ENCODE assay signal across 8 cellular contexts in the genomic region with DNA sequence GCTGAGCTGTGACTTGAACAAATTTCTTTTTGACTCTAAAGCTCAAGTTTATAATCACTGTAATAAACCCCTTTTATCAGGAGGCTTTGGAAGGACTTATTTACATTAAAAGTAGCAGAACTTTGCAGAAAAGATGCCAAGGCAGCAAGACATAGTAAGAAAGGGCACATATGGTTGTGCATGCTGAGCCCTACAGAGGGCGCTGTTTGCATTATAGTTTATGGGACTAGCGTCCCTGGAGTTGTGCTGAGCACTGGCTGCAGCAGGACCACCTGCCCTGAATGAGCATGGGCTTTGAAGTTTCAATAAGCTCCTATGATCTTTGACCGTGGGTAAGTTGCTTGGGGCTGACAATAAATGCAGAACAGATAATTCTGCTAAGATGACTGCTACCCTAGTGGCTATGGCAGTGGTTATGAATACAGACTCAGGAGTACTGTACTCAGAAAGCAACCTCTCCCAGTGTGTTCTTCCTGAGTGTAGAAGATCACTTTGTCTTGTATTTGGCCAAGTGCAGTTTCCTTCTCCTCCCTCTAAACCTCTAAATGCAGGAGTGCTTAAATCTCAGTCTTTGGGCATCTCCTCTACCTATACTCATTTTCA. TPM values are rescaled to one million over a fixed set of nuclear protein-coding genes. Genes with fewer than 3 reads are reported as not detected.
DNase-seq lines count a peak whose midpoint lies in the region; ATAC-seq and TF ChIP-seq lines count a peak whose summit lies in the region.

No MANE protein-coding gene starts in this region.

- DNase-seq in CD1c-positive myeloid dendritic cell (ENCODE audit: extremely low spot score): peak; percentile 30
- no peak for DNase-seq in epithelial cell of proximal tubule (ENCODE audit: low read depth)
- peak; percentile 60 for DNase-seq in stimulated activated CD8-positive, alpha-beta memory T cell treated with anti-CD3 and anti-CD28 coated beads, Interleukin-4, amount 100 ng/mL, for 48 hours
- DNase-seq in left lobe of liver (ENCODE audit: low spot score): no peak
- no peak for DNase-seq in globus pallidus (ENCODE audit: low spot score)
- no peak for DNase-seq in naive thymus-derived CD8-positive, alpha-beta T cell

- H3K4me3 ChIP-seq in OCI-LY1 (ENCODE audit: low read depth, low read length, poor library complexity, severe bottlenecking): no peak overlapping the region
- H3K4me3 ChIP-seq in epithelial cell of proximal tubule (ENCODE audit: low read depth, low read length): no peak overlapping the region

- H3K9me2 ChIP-seq in OCI-LY1 (ENCODE audit: low read depth, low read length): no peaks in the 10 kb centered on the region

- H3K27ac ChIP-seq in OCI-LY1 (ENCODE audit: low read depth, low read length, poor library complexity, severe bottlenecking): no peak overlapping the region

- H3K9me3 ChIP-seq in OCI-LY1 (ENCODE audit: low read length): no peaks in the 10 kb centered on the region

- H3K4me2 ChIP-seq in OCI-LY1 (ENCODE audit: low read length): no peak overlapping the region

- H3K4me1 Mint-ChIP-seq in naive thymus-derived CD8-positive, alpha-beta T cell: no peaks in the 10 kb centered on the region

- peak overlapping the region in 1 of 10 donors; percentile 19 for H3K27ac Mint-ChIP-seq in naive thymus-derived CD8-positive, alpha-beta T cell

- no peaks in the 10 kb centered on the region for H3K79me2 ChIP-seq in OCI-LY1 (ENCODE audit: insufficient read depth, low read length)

- POLR2A ChIA-PET in naive thymus-derived CD8-positive, alpha-beta T cell (lab: Charles Lee): no interaction called here

- H3K9ac ChIP-seq in OCI-LY1 (ENCODE audit: low read length): no peak overlapping the region

- ATAC-seq in GM19351 (IDR thresholded peaks at IDR 0.05; ENCODE audit: unreplicated experiment) (peak; percentile 70), left lobe of liver (no peak)
- ATAC-seq in naive thymus-derived CD8-positive, alpha-beta T cell: no peak

- H3K36me3 ChIP-seq in OCI-LY1 (ENCODE audit: insufficient read depth, low read length): no peaks in the 10 kb centered on the region

- H3K27me3 ChIP-seq in OCI-LY1 (ENCODE audit: insufficient read depth, low read length): no peaks in the 10 kb centered on the region

- no peaks in the 10 kb centered on the region for H3K36me3 Mint-ChIP-seq in naive thymus-derived CD8-positive, alpha-beta T cell

- no peaks in the 10 kb centered on the region for H4K20me1 ChIP-seq in OCI-LY1 (ENCODE audit: insufficient read depth, low read length)

- H2AFZ ChIP-seq in OCI-LY1 (ENCODE audit: low read length): no peak overlapping the region

- peaks cover 0 to 8% (median 6%) of the 10 kb centered on the region in 5 donors for H3K27me3 Mint-ChIP-seq in naive thymus-derived CD8-positive, alpha-beta T cell

- TF ChIP-seq CTCF in OCI-LY1 (IDR thresholded peaks at IDR 0.05; ENCODE audit: low read length) (peak; percentile 84), epithelial cell of proximal tubule (conservative IDR thresholded peaks at IDR 0.05; ENCODE audit: low read depth, low read length) (peak; percentile 73)

- no peaks in the 10 kb centered on the region for H3K9me3 Mint-ChIP-seq in naive thymus-derived CD8-positive, alpha-beta T cell

- H3K4me3 Mint-ChIP-seq in naive thymus-derived CD8-positive, alpha-beta T cell: no peak overlapping the region

- no peaks in the 10 kb centered on the region for H3F3A ChIP-seq in OCI-LY1 (ENCODE audit: insufficient read depth, low read length)

- no peaks in the 10 kb centered on the region for H3K4me1 ChIP-seq in OCI-LY1 (ENCODE audit: insufficient read depth, low read length, severe bottlenecking)

RNA-seq across cellular contexts. Expression of a gene that starts 45.4 kb away (rescaled TPM):
- total RNA-seq in epithelial cell of proximal tubule: 43.2 and 52.9 TPM in 2 replicates
- total RNA-seq in left lobe of liver: 5.0 TPM
- 10 to 100 TPM; 37.5 to 39.1 TPM for total RNA-seq in naive thymus-derived CD8-positive, alpha-beta T cell
- 10 to 100 TPM; 22.2 to 25.5 (median 24.6) TPM for polyA plus RNA-seq in naive thymus-derived CD8-positive, alpha-beta T cell

Comparison
In these comparisons a context has a peak if more than half of its experiments do, and no peak if none do; other contexts are left out.
1. DNase-seq: peak in CD1c-positive myeloid dendritic cell (single experiment) and stimulated activated CD8-positive, alpha-beta memory T cell treated with anti-CD3 and anti-CD28 coated beads, Interleukin-4, amount 100 ng/mL, for 48 hours (single experiment); none in epithelial cell of proximal tubule (single experiment), left lobe of liver (single experiment), globus pallidus (single experiment) and naive thymus-derived CD8-positive, alpha-beta T cell (0 of 10).